11 cellular contexts compared by ENCODE assay signal in genomic region chr2:239249781-239250180, GRCh38.
DNase-seq lines count a peak whose midpoint lies in the region; ATAC-seq and TF ChIP-seq lines count a peak whose summit lies in the region.
"Had no signal": no experiment of that assay in that cellular context is flagged by ENCODE, and none has a peak within 500 bp of the region (broad histone marks: within the 10 kb centered on the region; RNA-seq: fewer than 3 reads in every experiment).

No MANE protein-coding gene starts in this region.

- H3K4me3 ChIP-seq in SK-N-SH (ENCODE audit: low read depth in 2 of 2, low read length in 1 of 2) (no peak overlapping the region), esophagus muscularis mucosa (peak overlapping the region in 1 of 4 donors; percentile 8), mucosa of descending colon (no peak overlapping the region), uterus (no peak overlapping the region)

- H3K27ac ChIP-seq in SK-N-SH (ENCODE audit: low read depth in 2 of 2, low read length in 1 of 2), result no peak overlapping the region; a peak in 1 of 4 replicates
- peak overlapping the region; percentile 49 to 80 (median 74) for H3K27ac ChIP-seq in esophagus muscularis mucosa (replicated peaks in 1 of 4)
- peak overlapping the region in 1 of 2 donors; percentile 1 for H3K27ac ChIP-seq in uterus

- TF ChIP-seq EP300 in SK-N-SH (IDR thresholded peaks at IDR 0.05; ENCODE audit: borderline replicate concordance in 1 of 2, low read depth in 1 of 2, low read length in 1 of 2), result no peak
- no peak for TF ChIP-seq EP300 in esophagus muscularis mucosa (IDR thresholded peaks at IDR 0.05)

- H3K9me2 ChIP-seq in SK-N-SH, result no peaks in the 10 kb centered on the region

- no peak overlapping the region for H3K9ac ChIP-seq in SK-N-SH

- ATAC-seq in SK-N-SH treated with all-trans-retinoic acid at 6 μM for 48 hours (peak; percentile 44; the same call in 2 of the 3 replicates), mucosa of descending colon (no peak), GM18858 (IDR thresholded peaks at IDR 0.05; ENCODE audit: unreplicated experiment) (no peak), HG03139 (IDR thresholded peaks at IDR 0.05; ENCODE audit: unreplicated experiment) (no peak)

- H3K4me3 Mint-ChIP-seq in activated CD4-positive, alpha-beta T cell treated with anti-CD3 and anti-CD28 coated beads, Interleukin-2, amount 10 ng/mL, durations not matched to agents 24 days and 14 days, result no peak overlapping the region
- H3K4me3 Mint-ChIP-seq: B cell, H9 had no signal

- H3K9me3 ChIP-seq in SK-N-SH (no peaks in the 10 kb centered on the region), esophagus muscularis mucosa (no peaks in the 10 kb centered on the region), mucosa of descending colon (no peaks in the 10 kb centered on the region), uterus (no peaks in the 10 kb centered on the region)

- H3K79me2 ChIP-seq in SK-N-SH (ENCODE audit: insufficient read depth), result peaks cover 9% of the 10 kb centered on the region; the same call in 1 of the 2 replicates

- 82% methylated on average over 17 of the region's 17 CpGs for WGBS in SK-N-SH (ENCODE audit: low lambda C conversion rate)
- WGBS in esophagus muscularis mucosa, result 25% methylated on average over 15 of the region's 17 CpGs

- no peak overlapping the region for H2AFZ ChIP-seq in SK-N-SH (ENCODE audit: low read depth)

- no peak for TF ChIP-seq POLR2A in esophagus muscularis mucosa (IDR thresholded peaks at IDR 0.05; ENCODE audit: low read depth)
- TF ChIP-seq POLR2A in uterus (IDR thresholded peaks at IDR 0.05), result no peak

- DNase-seq in SK-N-SH (no peak), esophagus muscularis mucosa (ENCODE audit: extremely low spot score) (no peak), mucosa of descending colon (peak; percentile 57 to 79 (median 67)), uterus (peak; percentile 58 to 71)
- DNase-seq in activated CD4-positive, alpha-beta T cell treated with anti-CD3 and anti-CD28 coated beads, Interleukin-2, amount 10 ng/mL, durations not matched to agents 24 days and 14 days, result no peak
- DNase-seq: activated CD4-positive, CD25-positive, alpha-beta regulatory T cell; H9 had no signal

- no peaks in the 10 kb centered on the region for H3K9me3 Mint-ChIP-seq in activated CD4-positive, alpha-beta T cell treated with anti-CD3 and anti-CD28 coated beads, Interleukin-2, amount 10 ng/mL, durations not matched to agents 24 days and 14 days
- H3K9me3 Mint-ChIP-seq: H9 had no signal

- no peaks in the 10 kb centered on the region for H3K27me3 Mint-ChIP-seq in activated CD4-positive, alpha-beta T cell treated with anti-CD3 and anti-CD28 coated beads, Interleukin-2, amount 10 ng/mL, durations not matched to agents 24 days and 14 days

- POLR2A ChIA-PET in SK-N-SH (lab: Yijun Ruan, JAX), result interaction anchor here (1.1 kb wide), 1 partner anchor 10 kb away, joined by 3 read pairs; no protein-coding TSS in a partner anchor

- H4K20me1 ChIP-seq in SK-N-SH (ENCODE audit: insufficient read depth), result no peaks in the 10 kb centered on the region

- H3F3A ChIP-seq in SK-N-SH (replicated peaks; ENCODE audit: insufficient read depth), result no peaks in the 10 kb centered on the region

- H3K27ac Mint-ChIP-seq in activated CD4-positive, alpha-beta T cell treated with anti-CD3 and anti-CD28 coated beads, Interleukin-2, amount 10 ng/mL, durations not matched to agents 24 days and 14 days, result no peak overlapping the region
- H3K27ac Mint-ChIP-seq: B cell had no signal

- intact Hi-C loops in esophagus muscularis mucosa (cut with DNase I) (no loop called here), mucosa of descending colon (cut with DNase I, micrococcal nuclease) (no loop called here), uterus (cut with DNase I; ENCODE audit: low total_unique reads) (no loop called here)
- intact Hi-C loops in activated CD4-positive, alpha-beta T cell treated with anti-CD3 and anti-CD28 coated beads, Interleukin-2, amount 10 ng/mL, durations not matched to agents 24 days and 14 days (cut with micrococcal nuclease), result no loop called here

- TF ChIP-seq CTCF in SK-N-SH (IDR thresholded peaks at IDR 0.05) (no peak), esophagus muscularis mucosa (IDR thresholded peaks at IDR 0.05) (no peak), mucosa of descending colon (IDR thresholded peaks at IDR 0.05) (no peak), uterus (IDR thresholded peaks at IDR 0.05) (no peak)

- H3K4me1 ChIP-seq in SK-N-SH (ENCODE audit: control insufficient read depth in 1 of 2, insufficient read depth in 2 of 2, low read depth in 1 of 2, low read length in 1 of 2), result peaks cover 0 to 45% of the 10 kb centered on the region in 2 experiments; a peak in 3 of 4 replicates
- peaks cover 69 to 96% (median 83%) of the 10 kb centered on the region in 4 donors for H3K4me1 ChIP-seq in esophagus muscularis mucosa
- peaks cover 24% of the 10 kb centered on the region for H3K4me1 ChIP-seq in mucosa of descending colon (ENCODE audit: low read depth)
- no peaks in the 10 kb centered on the region for H3K4me1 ChIP-seq in uterus

- TF ChIP-seq RAD21 in SK-N-SH (IDR thresholded peaks at IDR 0.05; ENCODE audit: low read length), result no peak

- H3K4me1 Mint-ChIP-seq in activated CD4-positive, alpha-beta T cell treated with anti-CD3 and anti-CD28 coated beads, Interleukin-2, amount 10 ng/mL, durations not matched to agents 24 days and 14 days, result peaks cover 40% of the 10 kb centered on the region

- H3K36me3 ChIP-seq in SK-N-SH (replicated peaks in 1 of 2; ENCODE audit: control insufficient read depth in 1 of 2, insufficient read depth in 2 of 2, low read length in 1 of 2) (no peaks in the 10 kb centered on the region), esophagus muscularis mucosa (no peaks in the 10 kb centered on the region), mucosa of descending colon (ENCODE audit: low read depth) (no peaks in the 10 kb centered on the region), uterus (no peaks in the 10 kb centered on the region)

- CTCF ChIA-PET in SK-N-SH (lab: Yijun Ruan, JAX), result no interaction called here

- no peak overlapping the region for H3K4me2 ChIP-seq in SK-N-SH

- H3K27me3 ChIP-seq in SK-N-SH (ENCODE audit: insufficient read depth) (no peaks in the 10 kb centered on the region), esophagus muscularis mucosa (no peaks in the 10 kb centered on the region), uterus (no peaks in the 10 kb centered on the region)

- H3K36me3 Mint-ChIP-seq in activated CD4-positive, alpha-beta T cell treated with anti-CD3 and anti-CD28 coated beads, Interleukin-2, amount 10 ng/mL, durations not matched to agents 24 days and 14 days (ENCODE audit: low read depth), result peaks cover 35% of the 10 kb centered on the region

TF ChIP-seq in SK-N-SH treated with all-trans-retinoic acid at 6 μM for 48 hours, 23 proteins besides CTCF, POLR2A, EP300 and RAD21 (continues in another document):
- no peak for TF ChIP-seq OSR1 (CRISPR knock-in tag; IDR thresholded peaks at IDR 0.05)
- no peak for TF ChIP-seq CSDC2 (CRISPR knock-in tag; IDR thresholded peaks at IDR 0.05)
- TF ChIP-seq ZC3H10 (CRISPR knock-in tag; IDR thresholded peaks at IDR 0.05), result no peak
- no peak for TF ChIP-seq PPARA (CRISPR knock-in tag; IDR thresholded peaks at IDR 0.05; ENCODE audit: borderline replicate concordance)
- TF ChIP-seq ARNTL (CRISPR knock-in tag; IDR thresholded peaks at IDR 0.05; ENCODE audit: borderline replicate concordance, low read depth), result no peak
- no peak for TF ChIP-seq GLIS3 (CRISPR knock-in tag; IDR thresholded peaks at IDR 0.05)
- no peak for TF ChIP-seq ESRRG (CRISPR knock-in tag; IDR thresholded peaks at IDR 0.05)
- TF ChIP-seq TCF4 (CRISPR knock-in tag; IDR thresholded peaks at IDR 0.05; ENCODE audit: borderline replicate concordance), result no peak
- TF ChIP-seq ZFP30 (CRISPR knock-in tag; IDR thresholded peaks at IDR 0.05), result no peak
- TF ChIP-seq BACH2 (CRISPR knock-in tag; IDR thresholded peaks at IDR 0.05; ENCODE audit: borderline replicate concordance), result no peak

TF ChIP-seq in SK-N-SH, 30 proteins besides CTCF, POLR2A, EP300 and RAD21 (continues in another document):
- no peak for TF ChIP-seq USF2 (IDR thresholded peaks at IDR 0.05; ENCODE audit: borderline replicate concordance, low read depth, low read length)
- TF ChIP-seq POLR2AphosphoS5 (IDR thresholded peaks at IDR 0.05; ENCODE audit: low read depth, low read length), result no peak
- no peak for TF ChIP-seq ELF1 (IDR thresholded peaks at IDR 0.05)
- no peak for TF ChIP-seq TAF1 (IDR thresholded peaks at IDR 0.05; ENCODE audit: borderline replicate concordance, low read depth, low read length)
- no peak for TF ChIP-seq USF1 (IDR thresholded peaks at IDR 0.05; ENCODE audit: borderline replicate concordance, low read depth)
- no peak for TF ChIP-seq SMC3 (IDR thresholded peaks at IDR 0.05; ENCODE audit: low read depth, low read length)
- TF ChIP-seq PBX3 (IDR thresholded peaks at IDR 0.05), result no peak
- TF ChIP-seq FOXM1 (IDR thresholded peaks at IDR 0.05; ENCODE audit: low read depth), result no peak
- no peak for TF ChIP-seq NFIC (IDR thresholded peaks at IDR 0.05; ENCODE audit: borderline replicate concordance)
- TF ChIP-seq YY1 (IDR thresholded peaks at IDR 0.05; ENCODE audit: low read depth), result no peak
- no peak for TF ChIP-seq CHD2 (IDR thresholded peaks at IDR 0.05; ENCODE audit: low read length, partially characterized antibody)

Comparison
In these comparisons a context has a peak if more than half of its experiments do, and no peak if none do; other contexts are left out.
1. DNase-seq: peak in mucosa of descending colon (3 of 3) and uterus (2 of 2); none in SK-N-SH (single experiment), esophagus muscularis mucosa (single experiment) and activated CD4-positive, alpha-beta T cell treated with anti-CD3 and anti-CD28 coated beads, Interleukin-2, amount 10 ng/mL, durations not matched to agents 24 days and 14 days (single experiment).
2. H3K27ac ChIP-seq: peak in esophagus muscularis mucosa (4 of 4); none in SK-N-SH (0 of 2).